Comparison of ENCODE assay signal across 10 cellular contexts in genomic region chr12:94204647-94205247, GRCh38. TPM values are rescaled to one million over a fixed set of nuclear protein-coding genes. Genes with fewer than 3 reads are reported as not detected.
DNase-seq lines count a peak whose midpoint lies in the region; ATAC-seq, FAIRE-seq and TF ChIP-seq lines count a peak whose summit lies in the region.
"Had no signal": no experiment of that assay in that cellular context is flagged by ENCODE, and none has a peak within 500 bp of the region (broad histone marks: within the 10 kb centered on the region; RNA-seq: fewer than 3 reads in every experiment).

No MANE protein-coding gene starts in this region.

- no peak for ATAC-seq in HepG2
- no peak for ATAC-seq in right lobe of liver
- no peak for ATAC-seq in HG03045 (IDR thresholded peaks at IDR 0.05; ENCODE audit: unreplicated experiment)
- ATAC-seq: Panc1 had no signal

- H4K20me1 ChIP-seq in HepG2 (ENCODE audit: insufficient read depth, low read length) (no peaks in the 10 kb centered on the region), KMS-11 (ENCODE audit: insufficient read depth) (no peaks in the 10 kb centered on the region)

- no peak for TF ChIP-seq POLR2A in HepG2 (IDR thresholded peaks at IDR 0.05; ENCODE audit: insufficient read depth in 1 of 2, low read depth in 2 of 2, low read length in 2 of 2)
- no peak for TF ChIP-seq POLR2A in right lobe of liver (IDR thresholded peaks at IDR 0.05)

- H3K4me3 ChIP-seq in HepG2 (replicated peaks in 1 of 3; ENCODE audit: insufficient read depth in 1 of 3, low read depth in 2 of 3, low read length in 3 of 3) (no peak overlapping the region), right lobe of liver (no peak overlapping the region), KMS-11 (IDR thresholded peaks at IDR 0.05; ENCODE audit: insufficient read depth, low read depth, low read length) (no peak overlapping the region), MG63 (no peak overlapping the region)

- TF ChIP-seq CTCF in HepG2 (CRISPR knock-in tag; IDR thresholded peaks at IDR 0.05) (no peak), right lobe of liver (IDR thresholded peaks at IDR 0.05) (no peak), KMS-11 (conservative IDR thresholded peaks at IDR 0.05; ENCODE audit: low read depth, low read length) (no peak), RWPE1 (conservative IDR thresholded peaks at IDR 0.05; ENCODE audit: low read depth) (no peak)

- no peaks in the 10 kb centered on the region for H3K9me3 ChIP-seq in HepG2 (ENCODE audit: low read length)
- H3K9me3 ChIP-seq in right lobe of liver, result no peaks in the 10 kb centered on the region
- no peaks in the 10 kb centered on the region; the same call in 1 of the 2 replicates for H3K9me3 ChIP-seq in MG63

- CTCF ChIA-PET in HepG2 (lab: Yijun Ruan, JAX; ENCODE audit: low intra/inter-chr PET ratio, low total read pairs), result no interaction called here
- CTCF ChIA-PET in RWPE1 (lab: Yijun Ruan, JAX), result interaction anchor here (0.6 to 0.8 kb wide), 3 partner anchors 15 to 1929 kb away, joined by 3 to 6 read pairs (median 3); no protein-coding TSS in a partner anchor

- peaks cover 2% of the 10 kb centered on the region for H3K9me3 Mint-ChIP-seq in activated naive CD8-positive, alpha-beta T cell treated with anti-CD3 and anti-CD28 coated beads for 36 hours

- H3K36me3 ChIP-seq in HepG2 (replicated peaks in 1 of 2; ENCODE audit: control insufficient read depth in 1 of 2, insufficient read depth in 2 of 2, low read length in 2 of 2) (0 out of 5 replicates have a peak, but pooled peaks cover under 1 to 5% of the 10 kb centered on the region in 2 experiments), right lobe of liver (no peaks in the 10 kb centered on the region), KMS-11 (ENCODE audit: insufficient read depth) (no peaks in the 10 kb centered on the region), MG63 (no peaks in the 10 kb centered on the region)

- POLR2A ChIA-PET in HepG2 (lab: Yijun Ruan, JAX) (no interaction called here), RWPE1 (lab: Yijun Ruan, JAX; ENCODE audit: low non-redundant PET) (no interaction called here)

- no peak overlapping the region for H3K27ac ChIP-seq in HepG2 (ENCODE audit: extremely low read length, insufficient read depth, low read length)
- no peak overlapping the region for H3K27ac ChIP-seq in right lobe of liver
- H3K27ac ChIP-seq in KMS-11, result peak overlapping the region; percentile 39; the same call in 1 of the 2 replicates
- H3K27ac ChIP-seq in RWPE1, result no peak overlapping the region
- H3K27ac ChIP-seq: C4-2B had no signal

- WGBS in HepG2 (ENCODE audit: low lambda C conversion rate), result 91% methylated on average over 3 of the region's 3 CpGs
- 56% methylated on average over 3 of the region's 3 CpGs for WGBS in right lobe of liver (ENCODE audit: insufficient coverage, low coverage, low lambda C conversion rate, missing lambda C conversion rate)

- intact Hi-C loops in HepG2 (cut with micrococcal nuclease; ENCODE audit: unreplicated experiment) (no loop called here), right lobe of liver (cut with DNase I) (no loop called here)

- H3K27me3 Mint-ChIP-seq in activated naive CD8-positive, alpha-beta T cell treated with anti-CD3 and anti-CD28 coated beads for 36 hours, result no peaks in the 10 kb centered on the region

- peaks cover 61% of the 10 kb centered on the region for H3K4me1 ChIP-seq in HepG2 (ENCODE audit: insufficient read depth, low read length)
- H3K4me1 ChIP-seq in right lobe of liver, result peaks cover 0 to 18% (median 6%) of the 10 kb centered on the region in 4 donors
- H3K4me1 ChIP-seq in KMS-11 (ENCODE audit: low read depth, poor library complexity, severe bottlenecking), result peaks cover 63% of the 10 kb centered on the region

- peak overlapping the region; percentile 85 for H3K27ac Mint-ChIP-seq in activated naive CD8-positive, alpha-beta T cell treated with anti-CD3 and anti-CD28 coated beads for 36 hours

- H3K4me3 Mint-ChIP-seq in activated naive CD8-positive, alpha-beta T cell treated with anti-CD3 and anti-CD28 coated beads for 36 hours, result peak overlapping the region; percentile 72

- H3K4me2 ChIP-seq in HepG2 (ENCODE audit: low read depth, low read length) (no peak overlapping the region), KMS-11 (peak overlapping the region; percentile 62)

- DNase-seq in HepG2 (ENCODE audit: low spot score) (no peak), right lobe of liver (no peak), MG63 (no peak), globus pallidus (ENCODE audit: low spot score) (no peak), RWPE1 (ENCODE audit: low spot score) (no peak)
- DNase-seq in activated naive CD8-positive, alpha-beta T cell treated with anti-CD3 and anti-CD28 coated beads for 36 hours, result peak; percentile 13

- BruUV-seq in HepG2 (replicated peaks; lab: Mats Ljungman, UMichigan), result no TSS peak

- H3K9ac ChIP-seq in HepG2 (ENCODE audit: insufficient read depth, low read depth, low read length) (no peak overlapping the region), KMS-11 (no peak overlapping the region)

- H3K79me2 ChIP-seq in HepG2 (ENCODE audit: insufficient read depth, low read length) (peaks cover 2% of the 10 kb centered on the region), KMS-11 (ENCODE audit: insufficient read depth, low read depth) (no peaks in the 10 kb centered on the region)

- TF ChIP-seq EP300 in HepG2 (IDR thresholded peaks at IDR 0.05; ENCODE audit: low read depth in 2 of 2, low read length in 2 of 2), result no peak
- TF ChIP-seq EP300 in HepG2 (CRISPR knock-in tag; IDR thresholded peaks at IDR 0.05; ENCODE audit: borderline replicate concordance), result no peak

- in situ Hi-C loops in HepG2 (cut with HindIII; ENCODE audit: extremely low pct_ligation_motif_present, low pct_unique_long_range_greater_than_20kb), result no loop called here

- peaks cover 61% of the 10 kb centered on the region for H3K4me1 Mint-ChIP-seq in activated naive CD8-positive, alpha-beta T cell treated with anti-CD3 and anti-CD28 coated beads for 36 hours

- TF ChIP-seq RAD21 in HepG2 (CRISPR knock-in tag; IDR thresholded peaks at IDR 0.05), result no peak

- no peak for FAIRE-seq in HepG2 (lab: Jason Lieb, UNC)

- H2AFZ ChIP-seq in HepG2 (ENCODE audit: low read length) (no peak overlapping the region), KMS-11 (ENCODE audit: low read depth) (peak overlapping the region; percentile 12; the same call in 1 of the 2 replicates)

- H3K27me3 ChIP-seq in HepG2 (ENCODE audit: control insufficient read depth in 1 of 2, insufficient read depth in 2 of 2, low read length in 2 of 2) (no peaks in the 10 kb centered on the region), right lobe of liver (no peaks in the 10 kb centered on the region), KMS-11 (ENCODE audit: insufficient read depth, low read depth) (no peaks in the 10 kb centered on the region), MG63 (no peaks in the 10 kb centered on the region)

- H3K36me3 Mint-ChIP-seq in activated naive CD8-positive, alpha-beta T cell treated with anti-CD3 and anti-CD28 coated beads for 36 hours, result peaks cover 27% of the 10 kb centered on the region

TF ChIP-seq in HepG2, 621 proteins besides CTCF, POLR2A, EP300 and RAD21:
- TF ChIP-seq ZNF644 (CRISPR knock-in tag; IDR thresholded peaks at IDR 0.05; ENCODE audit: low read depth) (no peak), CSRNP1 (CRISPR knock-in tag; IDR thresholded peaks at IDR 0.05) (no peak), ZNF570 (CRISPR knock-in tag; IDR thresholded peaks at IDR 0.05; ENCODE audit: borderline replicate concordance) (peak; percentile 87; the same call in 1 of the 2 replicates)

RNA-seq across cellular contexts. Expression of gene PLXNC1, which starts 56.4 kb away (rescaled TPM):
- total RNA-seq in HepG2 (2016; rRNA removed; fragmentation: Illumina TruSeq; extraction: Trizol), result 7.3 and 11.2 TPM in 2 replicates
- 8.1 and 9.0 TPM in 2 replicates for total RNA-seq in HepG2 (2016; cell fraction: cytosol; rRNA removed; fragmentation: Illumina TruSeq; extraction: Trizol; ENCODE audit: low read depth)
- total RNA-seq in HepG2 (2016; cell fraction: insoluble cytoplasmic fraction; rRNA removed; fragmentation: Illumina TruSeq; extraction: Trizol), result 6.3 and 12.7 TPM in 2 replicates
- total RNA-seq in HepG2 (2016; cell fraction: membrane; rRNA removed; fragmentation: Illumina TruSeq; extraction: Trizol), result 2.8 and 3.1 TPM in 2 replicates
- 20.3 and 30.3 TPM in 2 replicates for total RNA-seq in HepG2 (2016; cell fraction: nucleus; rRNA removed; fragmentation: Illumina TruSeq; extraction: Trizol)
- 6.0 and 6.6 TPM in 2 replicates for polyA plus RNA-seq in HepG2 (2011; rRNA removed)
- polyA plus RNA-seq in HepG2 (2011; cell fraction: cytosol; rRNA removed), result 2.7 and 3.6 TPM in 2 replicates
- polyA plus RNA-seq in HepG2 (2011; cell fraction: nucleus; rRNA removed), result 13.0 and 16.5 TPM in 2 replicates
- polyA plus RNA-seq in HepG2 (2012), result 4.8 and 5.2 TPM in 2 replicates
- 0.16 and 0.22 TPM in 2 replicates for polyA plus RNA-seq in HepG2 (2016; cell fraction: cytosol; fragmentation: Illumina TruSeq; extraction: Trizol; ENCODE audit: low read depth)
- 3.0 and 3.1 TPM in 2 replicates for polyA plus RNA-seq in HepG2 (2016; cell fraction: insoluble cytoplasmic fraction; fragmentation: Illumina TruSeq; extraction: Trizol; ENCODE audit: low read depth)
- 0.32 and 0.63 TPM in 2 replicates for polyA plus RNA-seq in HepG2 (2016; cell fraction: membrane; fragmentation: Illumina TruSeq; extraction: Trizol; ENCODE audit: low read depth)
- 13.8 and 13.9 TPM in 2 replicates for polyA plus RNA-seq in HepG2 (2016; cell fraction: nucleus; fragmentation: Illumina TruSeq; extraction: Trizol; ENCODE audit: insufficient read depth, low read depth)
- 0.37 and 27.7 TPM in 2 replicates for polyA minus RNA-seq in HepG2 (2011; rRNA and poly(A)+ RNA removed; ENCODE audit: low replicate concordance)
- 6.3 and 6.7 TPM in 2 replicates for polyA minus RNA-seq in HepG2 (2011; cell fraction: cytosol; rRNA and poly(A)+ RNA removed)
- polyA minus RNA-seq in HepG2 (2011; cell fraction: nucleus; rRNA and poly(A)+ RNA removed), result 59.7 and 63.2 TPM in 2 replicates
- total RNA-seq in right lobe of liver, result 1 to 10 TPM; 1.6 to 7.0 (median 3.5) TPM
- 1 to 10 TPM; 4.7 to 6.0 TPM for total RNA-seq in activated naive CD8-positive, alpha-beta T cell treated with anti-CD3 and anti-CD28 coated beads for 36 hours
- 0.16 and 0.52 TPM in 2 replicates for total RNA-seq in MG63 (2014; rRNA removed; shearing (Covaris generic); ENCODE audit: low replicate concordance)
